1 cellular context compared by ENCODE assay signal in genomic region chr11:121722431-121723256, GRCh38.
TF ChIP-seq lines count a peak whose summit lies in the region.

No MANE protein-coding gene starts in this region.

TF ChIP-seq in HepG2, 621 proteins besides CTCF, POLR2A, EP300 and RAD21 (continued from another document and continues in another):
- TF ChIP-seq ZNF503 (CRISPR knock-in tag; IDR thresholded peaks at IDR 0.05) (0 out of 2 replicates have a peak, but pooled peaks have one; percentile 29), AFF4 (CRISPR knock-in tag; IDR thresholded peaks at IDR 0.05) (no peak), ZBTB1 (CRISPR knock-in tag; IDR thresholded peaks at IDR 0.05; ENCODE audit: borderline replicate concordance) (no peak), SIX4 (CRISPR knock-in tag; IDR thresholded peaks at IDR 0.05) (no peak), RBFOX2 (IDR thresholded peaks at IDR 0.05; ENCODE audit: low read depth, low read length) (0 out of 2 replicates have a peak, but pooled peaks have one; percentile 24), ZNF574 (CRISPR knock-in tag; IDR thresholded peaks at IDR 0.05) (peak; percentile 78), ZNF280D (CRISPR knock-in tag; IDR thresholded peaks at IDR 0.05) (0 out of 2 replicates have a peak, but pooled peaks have one; percentile 45), AHDC1 (CRISPR knock-in tag; IDR thresholded peaks at IDR 0.05; ENCODE audit: borderline replicate concordance) (0 out of 2 replicates have a peak, but pooled peaks have one; percentile 49), ATF2 (CRISPR knock-in tag; IDR thresholded peaks at IDR 0.05) (no peak; the same call in 1 of the 2 replicates), ZNF180 (CRISPR knock-in tag; IDR thresholded peaks at IDR 0.05; ENCODE audit: borderline replicate concordance, low read depth) (no peak), ZNF652 (CRISPR knock-in tag; IDR thresholded peaks at IDR 0.05; ENCODE audit: borderline replicate concordance, low read depth) (no peak; the same call in 1 of the 2 replicates), JUND (CRISPR knock-in tag; IDR thresholded peaks at IDR 0.05) (no peak), SALL1 (CRISPR knock-in tag; IDR thresholded peaks at IDR 0.05) (peak; percentile 92), ZNF567 (CRISPR knock-in tag; IDR thresholded peaks at IDR 0.05; ENCODE audit: borderline replicate concordance) (no peak), ZSCAN20 (CRISPR knock-in tag; IDR thresholded peaks at IDR 0.05; ENCODE audit: borderline replicate concordance) (no peak), ZNF460 (CRISPR knock-in tag; IDR thresholded peaks at IDR 0.05; ENCODE audit: borderline replicate concordance) (no peak), ZNF816 (CRISPR knock-in tag; IDR thresholded peaks at IDR 0.05; ENCODE audit: borderline replicate concordance) (no peak), GZF1 (CRISPR knock-in tag; IDR thresholded peaks at IDR 0.05) (0 out of 2 replicates have a peak, but pooled peaks have one; percentile 54), FOXO1 (CRISPR knock-in tag; IDR thresholded peaks at IDR 0.05) (peak; percentile 36; the same call in 1 of the 2 replicates), POLR2AphosphoS5 (IDR thresholded peaks at IDR 0.05; ENCODE audit: low read depth, low read length) (no peak), ZNF101 (CRISPR knock-in tag; IDR thresholded peaks at IDR 0.05; ENCODE audit: borderline replicate concordance, low read depth) (0 out of 2 replicates have a peak, but pooled peaks have one; percentile 51), KLF6 (CRISPR knock-in tag; IDR thresholded peaks at IDR 0.05) (peak; percentile 91; the same call in 1 of the 2 replicates), LCORL (IDR thresholded peaks at IDR 0.05) (no peak), LCORL (CRISPR knock-in tag; IDR thresholded peaks at IDR 0.05) (no peak), MXD1 (CRISPR knock-in tag; IDR thresholded peaks at IDR 0.05) (peak; percentile 83; the same call in 1 of the 2 replicates), ZNF607 (CRISPR knock-in tag; IDR thresholded peaks at IDR 0.05; ENCODE audit: borderline replicate concordance) (peak; percentile 91; the same call in 1 of the 2 replicates), KDM6A (CRISPR knock-in tag; IDR thresholded peaks at IDR 0.05; ENCODE audit: low read depth) (no peak), SP2 (CRISPR knock-in tag; IDR thresholded peaks at IDR 0.05) (no peak), ARNT (IDR thresholded peaks at IDR 0.05) (no peak), RORA (CRISPR knock-in tag; IDR thresholded peaks at IDR 0.05) (no peak), RNF2 (conservative IDR thresholded peaks at IDR 0.05; ENCODE audit: low read depth) (0 out of 2 replicates have a peak, but pooled peaks have one; percentile 66), ZNF775 (CRISPR knock-in tag; IDR thresholded peaks at IDR 0.05; ENCODE audit: borderline replicate concordance) (no peak), ZNF510 (CRISPR knock-in tag; IDR thresholded peaks at IDR 0.05; ENCODE audit: low read depth) (no peak)
- TF ChIP-seq, protein P1, sequence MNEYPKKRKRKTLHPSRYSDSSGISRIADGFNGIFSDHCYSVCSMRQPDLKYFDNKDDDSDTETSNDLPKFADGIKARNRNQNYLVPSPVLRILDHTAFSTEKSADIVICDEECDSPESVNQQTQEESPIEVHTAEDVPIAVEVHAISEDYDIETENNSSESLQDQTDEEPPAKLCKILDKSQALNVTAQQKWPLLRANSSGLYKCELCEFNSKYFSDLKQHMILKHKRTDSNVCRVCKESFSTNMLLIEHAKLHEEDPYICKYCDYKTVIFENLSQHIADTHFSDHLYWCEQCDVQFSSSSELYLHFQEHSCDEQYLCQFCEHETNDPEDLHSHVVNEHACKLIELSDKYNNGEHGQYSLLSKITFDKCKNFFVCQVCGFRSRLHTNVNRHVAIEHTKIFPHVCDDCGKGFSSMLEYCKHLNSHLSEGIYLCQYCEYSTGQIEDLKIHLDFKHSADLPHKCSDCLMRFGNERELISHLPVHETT (CRISPR knock-in tag; conservative IDR thresholded peaks at IDR 0.05): peak; percentile 59; the same call in 1 of the 2 replicates
- TF ChIP-seq, protein P2, sequence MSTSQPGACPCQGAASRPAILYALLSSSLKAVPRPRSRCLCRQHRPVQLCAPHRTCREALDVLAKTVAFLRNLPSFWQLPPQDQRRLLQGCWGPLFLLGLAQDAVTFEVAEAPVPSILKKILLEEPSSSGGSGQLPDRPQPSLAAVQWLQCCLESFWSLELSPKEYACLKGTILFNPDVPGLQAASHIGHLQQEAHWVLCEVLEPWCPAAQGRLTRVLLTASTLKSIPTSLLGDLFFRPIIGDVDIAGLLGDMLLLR (CRISPR knock-in tag; IDR thresholded peaks at IDR 0.05): peak; percentile 88
